In the genomic region with DNA sequence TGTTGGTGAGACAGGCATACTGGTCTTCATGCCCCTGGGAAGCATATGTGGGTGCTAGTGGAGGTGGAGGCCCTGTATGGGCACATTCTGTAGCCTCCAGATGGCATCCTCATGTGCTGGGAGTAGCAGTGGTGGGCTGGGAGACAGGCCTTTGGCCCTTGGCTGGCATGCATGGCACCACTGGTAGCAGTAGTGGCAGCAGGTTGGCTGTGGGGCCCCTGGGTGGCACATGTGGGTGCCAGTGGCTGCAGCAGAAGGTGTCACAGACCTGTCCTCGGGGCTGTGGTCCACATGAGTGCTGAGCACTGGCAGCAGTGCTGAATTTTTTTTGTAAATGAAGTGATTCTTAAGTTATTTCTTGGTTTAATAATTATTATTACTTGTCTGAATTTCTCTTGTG, we compare ENCODE assay signal across 1 cellular context.
TF ChIP-seq lines count a peak whose summit lies in the region.

No MANE protein-coding gene starts in this region.

TF ChIP-seq in H1, 55 proteins besides CTCF, POLR2A, EP300 and RAD21:
- TF ChIP-seq SUZ12 (IDR thresholded peaks at IDR 0.05; ENCODE audit: low read length) (no peak), POU5F1 (IDR thresholded peaks at IDR 0.05; ENCODE audit: low read depth, low read length) (no peak), HDAC6 (IDR thresholded peaks at IDR 0.05; ENCODE audit: low read depth, low read length) (no peak), CREB1 (IDR thresholded peaks at IDR 0.05) (no peak), BCL11A (IDR thresholded peaks at IDR 0.05; ENCODE audit: low read depth in 2 of 2, low read length in 2 of 2) (no peak), SAP30 (IDR thresholded peaks at IDR 0.05; ENCODE audit: insufficient read depth, insufficient replicate concordance, low read length) (no peak), NANOG (IDR thresholded peaks at IDR 0.05; ENCODE audit: insufficient read depth, low read depth, low read length, poor library complexity, severe bottlenecking) (no peak), CHD2 (IDR thresholded peaks at IDR 0.05; ENCODE audit: low read length) (no peak), KDM5A (IDR thresholded peaks at IDR 0.05; ENCODE audit: low read length) (no peak), POLR2AphosphoS5 (IDR thresholded peaks at IDR 0.05; ENCODE audit: low read depth, low read length) (no peak), SP2 (IDR thresholded peaks at IDR 0.05; ENCODE audit: low read length) (no peak), SRF (IDR thresholded peaks at IDR 0.05; ENCODE audit: low read depth, low read length) (no peak)
TF ChIP-seq in H1: peak in this region for 0.
